10 cellular contexts compared by ENCODE assay signal in the genomic region with DNA sequence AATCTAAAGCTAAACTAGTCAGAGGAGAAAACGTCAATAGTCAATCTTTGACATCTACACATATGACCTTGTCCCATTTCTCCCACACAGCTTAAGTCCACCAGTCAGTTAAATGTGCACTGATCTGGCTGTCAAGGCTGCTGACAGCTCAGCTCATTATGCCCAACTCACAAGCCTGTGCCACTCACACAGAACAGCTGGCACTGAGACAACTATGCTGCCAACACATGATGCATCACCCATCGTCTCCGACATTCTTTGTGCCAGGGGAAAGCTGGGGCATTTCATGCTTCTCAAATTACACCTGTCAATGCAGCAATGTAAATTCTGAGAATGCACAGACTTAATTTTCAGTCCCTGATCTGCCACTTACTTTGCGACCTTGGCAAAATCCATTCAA. TPM values are rescaled to one million over a fixed set of nuclear protein-coding genes. Genes with fewer than 3 reads are reported as not detected.
DNase-seq lines count a peak whose midpoint lies in the region; TF ChIP-seq lines count a peak whose summit lies in the region.
"Had no signal": no experiment of that assay in that cellular context is flagged by ENCODE, and none has a peak within 500 bp of the region (broad histone marks: within the 10 kb centered on the region; RNA-seq: fewer than 3 reads in every experiment).

No MANE protein-coding gene starts in this region.

- BruUV-seq in OCI-LY7 (replicated peaks; lab: Mats Ljungman, UMichigan) = no TSS peak

- no peak for TF ChIP-seq CTCF in OCI-LY7 (conservative IDR thresholded peaks at IDR 0.05; ENCODE audit: low read length)

- H3K4me3 ChIP-seq in trophoblast cell (ENCODE audit: low read depth, low read length) (no peak overlapping the region), OCI-LY7 (ENCODE audit: low read depth, low read length, poor library complexity, severe bottlenecking) (no peak overlapping the region)
- H3K4me3 ChIP-seq: SK-N-MC had no signal

- no peak overlapping the region for H2BK120ac ChIP-seq in trophoblast cell (ENCODE audit: insufficient read depth, low read length, poor library complexity)

- H4K8ac ChIP-seq in trophoblast cell (ENCODE audit: low read depth, low read length) = no peak overlapping the region

- no peak overlapping the region for H3K27ac Mint-ChIP-seq in activated T-cell treated with anti-CD3 and anti-CD28 coated beads, Interleukin-2, amount 50 U/mL, for 24 hours

- H3K27ac ChIP-seq in trophoblast cell (ENCODE audit: low read depth, low read length) = no peak overlapping the region
- no peak overlapping the region for H3K27ac ChIP-seq in OCI-LY7 (ENCODE audit: low read depth, low read length, poor library complexity, severe bottlenecking)
- H3K27ac ChIP-seq: SK-N-MC had no signal

- H2AK5ac ChIP-seq in trophoblast cell (ENCODE audit: low read length) = no peak overlapping the region

- H2BK12ac ChIP-seq in trophoblast cell (ENCODE audit: low read length) = no peak overlapping the region

- CTCF ChIA-PET in OCI-LY7 (lab: Charles Lee; ENCODE audit: unreplicated experiment) = no interaction called here

- no peaks in the 10 kb centered on the region for H3K27me3 ChIP-seq in trophoblast cell (ENCODE audit: insufficient read depth, low read length)

- H4K91ac ChIP-seq in trophoblast cell (ENCODE audit: low read depth, low read length) = no peak overlapping the region

- H3K23ac ChIP-seq in trophoblast cell (ENCODE audit: low read length) = no peak overlapping the region

- no peaks in the 10 kb centered on the region for H4K20me1 ChIP-seq in OCI-LY7 (ENCODE audit: insufficient read depth, low read length)

- H3K18ac ChIP-seq in trophoblast cell (ENCODE audit: low read length) = no peak overlapping the region

- peak overlapping the region; percentile 31 for H3K9ac ChIP-seq in trophoblast cell (ENCODE audit: low read length)

- no peak overlapping the region for H3K4me2 ChIP-seq in trophoblast cell (ENCODE audit: low read length)
- no peak overlapping the region for H3K4me2 ChIP-seq in OCI-LY7 (ENCODE audit: low read length)

- WGBS in trophoblast cell (ENCODE audit: extremely low coverage, insufficient coverage, insufficient read length) = no CpG with 5 or more reads among the region's 4 CpGs

- H3K4me1 Mint-ChIP-seq in activated T-cell treated with anti-CD3 and anti-CD28 coated beads, Interleukin-2, amount 50 U/mL, for 24 hours (ENCODE audit: low read depth) = peaks cover 27% of the 10 kb centered on the region

- no peaks in the 10 kb centered on the region for H3K9me3 Mint-ChIP-seq in activated T-cell treated with anti-CD3 and anti-CD28 coated beads, Interleukin-2, amount 50 U/mL, for 24 hours

- no peak overlapping the region for H4K12ac ChIP-seq in trophoblast cell (ENCODE audit: low read depth, low read length)

- no peak overlapping the region for H3K14ac ChIP-seq in trophoblast cell (ENCODE audit: low read length)

- POLR2A ChIA-PET in OCI-LY7 (lab: Charles Lee) = interaction anchor here (0.6 to 4.1 kb wide), 2 partner anchors 14 to 133 kb away, joined by 3 to 17 read pairs; no protein-coding TSS in a partner anchor

- H3K9me2 ChIP-seq in OCI-LY7 (ENCODE audit: insufficient read depth, low read length) = no peaks in the 10 kb centered on the region

- peaks cover 72% of the 10 kb centered on the region for H3K36me3 Mint-ChIP-seq in activated T-cell treated with anti-CD3 and anti-CD28 coated beads, Interleukin-2, amount 50 U/mL, for 24 hours (ENCODE audit: low read depth)

- no peaks in the 10 kb centered on the region for H3K79me1 ChIP-seq in trophoblast cell (ENCODE audit: low read length)

- H3K79me2 ChIP-seq in trophoblast cell (ENCODE audit: control insufficient read depth, insufficient read depth, low read length, poor library complexity) = no peaks in the 10 kb centered on the region
- no peaks in the 10 kb centered on the region for H3K79me2 ChIP-seq in OCI-LY7 (ENCODE audit: insufficient read depth, low read depth, low read length)

- H3K4ac ChIP-seq in trophoblast cell (ENCODE audit: low read depth, low read length) = no peak overlapping the region

- H3K36me3 ChIP-seq in trophoblast cell (ENCODE audit: control insufficient read depth in 1 of 2, insufficient read depth in 2 of 2, low read length in 2 of 2) (peaks cover 5 to 23% of the 10 kb centered on the region in 2 experiments), OCI-LY7 (ENCODE audit: insufficient read depth, low read length) (peaks cover 35% of the 10 kb centered on the region)

- peaks cover 2 to 4% of the 10 kb centered on the region in 2 experiments for H3K4me1 ChIP-seq in trophoblast cell (ENCODE audit: control insufficient read depth in 1 of 2, insufficient read depth in 2 of 2, low read length in 2 of 2)
- peaks cover 33% of the 10 kb centered on the region for H3K4me1 ChIP-seq in OCI-LY7 (ENCODE audit: insufficient read depth, low read length, poor library complexity, severe bottlenecking)

- no peak overlapping the region for H3K4me3 Mint-ChIP-seq in activated T-cell treated with anti-CD3 and anti-CD28 coated beads, Interleukin-2, amount 50 U/mL, for 24 hours

- intact Hi-C loops in OCI-LY7 (cut with micrococcal nuclease; ENCODE audit: unreplicated experiment) = no loop called here

- H3K27me3 Mint-ChIP-seq in activated T-cell treated with anti-CD3 and anti-CD28 coated beads, Interleukin-2, amount 50 U/mL, for 24 hours = no peaks in the 10 kb centered on the region

- no peak overlapping the region for H2BK5ac ChIP-seq in trophoblast cell (ENCODE audit: low read depth, low read length, poor library complexity)

- peak; percentile 39 for DNase-seq in H4 (ENCODE audit: low spot score)
- peak; percentile 77 to 83 for DNase-seq in NCI-H524 (lab: John Stamatoyannopoulos, UW)
- DNase-seq in fibroblast of gingiva (ENCODE audit: low read depth) = peak; percentile 46
- no peak for DNase-seq in trophoblast cell
- no peak for DNase-seq in activated T-cell treated with anti-CD3 and anti-CD28 coated beads, Interleukin-2, amount 50 U/mL, for 24 hours
- DNase-seq in OCI-LY7 (ENCODE audit: low spot score) = no peak
- no peak for DNase-seq in AG20443 (ENCODE audit: low spot score)
- DNase-seq in NCI-H1417 treated with DMSO at 0.1 percent for 48 hours (lab: John Stamatoyannopoulos, UW) = no peak
- DNase-seq: activated naive CD4-positive, alpha-beta T cell treated with anti-CD3 and anti-CD28 coated beads, Interleukin-2, amount 50 U/mL, for 16 hours had no signal

- no peak overlapping the region for H2AFZ ChIP-seq in trophoblast cell (ENCODE audit: insufficient read depth, low read length, poor library complexity)
- H2AFZ ChIP-seq in OCI-LY7 (ENCODE audit: low read length) = no peak overlapping the region

- H3K9me3 ChIP-seq in trophoblast cell (ENCODE audit: insufficient read depth, low read depth, low read length) (no peaks in the 10 kb centered on the region), OCI-LY7 (ENCODE audit: low read length) (no peaks in the 10 kb centered on the region)

RNA-seq across cellular contexts. Expression of a gene that starts 25.3 kb away (rescaled TPM):
- 88.8 and 98.0 TPM in 2 replicates for total RNA-seq in H4 (2014; rRNA removed; shearing (Covaris generic))
- polyA plus RNA-seq in trophoblast cell (2013) = 59.1 and 61.4 TPM in 2 replicates
- total RNA-seq in OCI-LY7 (2014; rRNA removed; shearing (Covaris generic)) = 8.0 and 9.4 TPM in 2 replicates
- total RNA-seq in OCI-LY7 (2022) = 16.0 and 18.0 TPM in 2 replicates

Comparison
In these comparisons a context has a peak if more than half of its experiments do, and no peak if none do; other contexts are left out.
1. DNase-seq: peak in H4 (single experiment), NCI-H524 (2 of 2) and fibroblast of gingiva (single experiment); none in trophoblast cell (0 of 2), activated T-cell treated with anti-CD3 and anti-CD28 coated beads, Interleukin-2, amount 50 U/mL, for 24 hours (single experiment), OCI-LY7 (single experiment), AG20443 (single experiment) and NCI-H1417 treated with DMSO at 0.1 percent for 48 hours (single experiment).